ENCODE assay signal across 7 cellular contexts in genomic region chr21:27979446-27979845, GRCh38.
DNase-seq lines count a peak whose midpoint lies in the region; FAIRE-seq and TF ChIP-seq lines count a peak whose summit lies in the region.
"Not testable (repeated sequence)": the region's sequence is repeated elsewhere in the genome, so short reads cannot be mapped to it uniquely, and the experiment has no call there.

No MANE protein-coding gene starts in this region.

- TF ChIP-seq CTCF in choroid plexus epithelial cell (conservative IDR thresholded peaks at IDR 0.05; ENCODE audit: low read depth, low read length); endothelial cell of umbilical vein (IDR thresholded peaks at IDR 0.05; ENCODE audit: extremely low read depth in 1 of 2, insufficient read depth in 1 of 2, low read depth in 1 of 2, low read length in 2 of 2); foreskin fibroblast (IDR thresholded peaks at IDR 0.05; ENCODE audit: low read depth, low read length); left ventricle myocardium inferior (IDR thresholded peaks at IDR 0.05; ENCODE audit: borderline replicate concordance): not testable (repeated sequence)

- H3K27me3 ChIP-seq in endothelial cell of umbilical vein (ENCODE audit: control insufficient read depth in 2 of 2, insufficient read depth in 2 of 2, low read length in 2 of 2); left ventricle myocardium inferior (ENCODE audit: low read depth): not testable (repeated sequence)

- dilution Hi-C loops in endothelial cell of umbilical vein (cut with MboI; ENCODE audit: extremely low pct_ligation_motif_present, low sequenced_read_pairs): not testable (repeated sequence)

- not testable (repeated sequence) for H3K9ac ChIP-seq in endothelial cell of umbilical vein (replicated peaks; ENCODE audit: extremely low read depth, insufficient read depth, low read length)

- not testable (repeated sequence) for H3K9me3 ChIP-seq in endothelial cell of umbilical vein (replicated peaks; ENCODE audit: control insufficient read depth, insufficient read depth, low read length); left ventricle myocardium inferior (replicated peaks); mesodermal cell (ENCODE audit: control insufficient read depth, low read length)

- not testable (repeated sequence) for H3K27ac ChIP-seq in endothelial cell of umbilical vein (ENCODE audit: insufficient read depth, low read depth, low read length)
- H3K27ac ChIP-seq in left ventricle myocardium inferior (replicated peaks): peak overlapping the region; percentile 21
- peak overlapping the region; percentile 3 for H3K27ac ChIP-seq in mesodermal cell (ENCODE audit: low read depth, low read length, severe bottlenecking)

- not testable (repeated sequence) for H3K4me3 ChIP-seq in choroid plexus epithelial cell (ENCODE audit: low read depth, low read length); endothelial cell of umbilical vein (replicated peaks in 1 of 3; ENCODE audit: insufficient read depth in 1 of 3, low read depth in 1 of 3, low read length in 3 of 3); foreskin fibroblast (ENCODE audit: low read depth in 1 of 2, low read length in 2 of 2); left ventricle myocardium inferior; mesodermal cell (ENCODE audit: extremely low read depth, insufficient read depth, low read length, poor library complexity, severe bottlenecking)

- H3K4me1 ChIP-seq in endothelial cell of umbilical vein (ENCODE audit: control insufficient read depth, extremely low read depth, insufficient read depth, low read length): peaks cover 15% of the 10 kb centered on the region
- not testable (repeated sequence) for H3K4me1 ChIP-seq in left ventricle myocardium inferior; mesodermal cell (ENCODE audit: control insufficient read depth, insufficient read depth, low read length, poor library complexity, severe bottlenecking)

- not testable (repeated sequence) for H2AFZ ChIP-seq in endothelial cell of umbilical vein (ENCODE audit: low read depth, low read length)

- peak overlapping the region; percentile 61 for H3K4me2 ChIP-seq in endothelial cell of umbilical vein (ENCODE audit: insufficient read depth, low read length)

- not testable (repeated sequence) for TF ChIP-seq POLR2A in endothelial cell of umbilical vein (IDR thresholded peaks at IDR 0.05; ENCODE audit: low read depth, low read length)

- peak; percentile 1 for DNase-seq in RPMI7951 (ENCODE audit: low read depth)
- peak; percentile 5 for DNase-seq in choroid plexus epithelial cell (ENCODE audit: low read depth)
- peak; percentile 75 for DNase-seq in endothelial cell of umbilical vein (ENCODE audit: low read depth, low spot score)
- DNase-seq in foreskin fibroblast: peak; percentile 20 to 30
- DNase-seq in left ventricle myocardium inferior: not testable (repeated sequence)

- not testable (repeated sequence) for H3K79me2 ChIP-seq in endothelial cell of umbilical vein (ENCODE audit: control insufficient read depth, insufficient read depth, low read length)

- intact Hi-C loops in endothelial cell of umbilical vein (cut with micrococcal nuclease); left ventricle myocardium inferior (cut with micrococcal nuclease): not testable (repeated sequence)

- CTCF ChIA-PET in endothelial cell of umbilical vein (lab: Charles Lee): interaction anchor here (1.2 kb wide), 1 partner anchor 10 kb away, joined by 3 read pairs; no protein-coding TSS in a partner anchor

- not testable (repeated sequence) for H3K9me1 ChIP-seq in endothelial cell of umbilical vein (replicated peaks; ENCODE audit: control insufficient read depth, extremely low read depth, insufficient read depth, low read length)

- H3K36me3 ChIP-seq in endothelial cell of umbilical vein (ENCODE audit: control insufficient read depth in 2 of 2, extremely low read depth in 1 of 2, insufficient read depth in 2 of 2, low read length in 2 of 2); left ventricle myocardium inferior; mesodermal cell (ENCODE audit: control insufficient read depth, insufficient read depth, low read length): not testable (repeated sequence)

- not testable (repeated sequence) for H4K20me1 ChIP-seq in endothelial cell of umbilical vein (replicated peaks; ENCODE audit: control insufficient read depth, extremely low read depth, insufficient read depth, low read length)

- FAIRE-seq in G401.6 (lab: Jason Lieb, UNC): peak; percentile 25
- FAIRE-seq in endothelial cell of umbilical vein (lab: Jason Lieb, UNC): not testable (repeated sequence)

- BruUV-seq in endothelial cell of umbilical vein (replicated peaks; lab: Mats Ljungman, UMichigan): not testable (repeated sequence)

- POLR2A ChIA-PET in endothelial cell of umbilical vein (lab: Charles Lee): not testable (repeated sequence)

TF ChIP-seq in endothelial cell of umbilical vein, 7 proteins besides CTCF, POLR2A, EP300 and RAD21:
- peak; percentile 33 for TF ChIP-seq GATA2 (IDR thresholded peaks at IDR 0.05; ENCODE audit: insufficient read depth, insufficient read length, low read depth, low read length)
